ENCODE assay signal across 21 cellular contexts in genomic region chrX:56228914-56229313, GRCh38. TPM values are rescaled to one million over a fixed set of nuclear protein-coding genes. Genes with fewer than 3 reads are reported as not detected.
DNase-seq lines count a peak whose midpoint lies in the region; ATAC-seq and TF ChIP-seq lines count a peak whose summit lies in the region.
"Had no signal": no experiment of that assay in that cellular context is flagged by ENCODE, and none has a peak within 500 bp of the region (broad histone marks: within the 10 kb centered on the region; RNA-seq: fewer than 3 reads in every experiment).

No MANE protein-coding gene starts in this region.

- ATAC-seq in mucosa of descending colon: peak; percentile 82
- ATAC-seq in GM18870 (IDR thresholded peaks at IDR 0.05; ENCODE audit: unreplicated experiment): no peak
- ATAC-seq: activated CD8-positive, alpha-beta memory T cell treated with anti-CD3 and anti-CD28 coated beads, Interleukin-2, amount 10 ng/mL, durations not matched to agents 7 days and 5 days; left lung; right lobe of liver; stimulated activated naive CD8-positive, alpha-beta T cell treated with anti-CD3 and anti-CD28 coated beads, Interleukin-15, amount 100 ng/mL, for 72 hours had no signal

- no peak for DNase-seq in T-helper 2 cell treated with Interferon-gamma antibody and Interleukin-4, amounts not matched to agents 5 μg/mL and 100 μg/mL, for 36 hours (ENCODE audit: low spot score)
- DNase-seq in T-helper 2 cell (no peak), epithelial cell of esophagus (ENCODE audit: low read depth) (peak; percentile 49), mucosa of descending colon (peak in 2 of 3 donors; percentile 36 to 47), uterus (no peak), NOMO-1 treated with DMSO at 0.1 percent for 48 hours (lab: John Stamatoyannopoulos, UW; ENCODE audit: unreplicated experiment) (no peak), NCI-H1417 treated with DMSO at 0.1 percent for 48 hours (lab: John Stamatoyannopoulos, UW) (no peak)
- DNase-seq: 8988T; activated CD4-positive, alpha-beta T cell treated with anti-CD3 and anti-CD28 coated beads for 1 hour; activated CD8-positive, alpha-beta memory T cell treated with anti-CD3 and anti-CD28 coated beads, Interleukin-2, amount 10 ng/mL, durations not matched to agents 7 days and 5 days; activated effector memory CD4-positive, alpha-beta T cell treated with anti-CD3 and anti-CD28 coated beads, Interleukin-2, amount 50 U/mL, for 16 hours; effector memory CD4-positive, alpha-beta T cell; Karpas-422; left lung; NCI-H526 treated with DMSO at 0.1 percent for 48 hours; occipital lobe; right lobe of liver; stimulated activated naive CD8-positive, alpha-beta T cell treated with anti-CD3 and anti-CD28 coated beads, Interleukin-15, amount 100 ng/mL, for 72 hours had no signal

- H3K4me3 ChIP-seq in epithelial cell of esophagus (ENCODE audit: low read length): no peak overlapping the region
- H3K4me3 ChIP-seq in mucosa of descending colon: no peak overlapping the region
- H3K4me3 ChIP-seq in uterus: no peak overlapping the region
- H3K4me3 ChIP-seq: BLaER1 treated with 17β-estradiol and CSF1 and Interleukin-3, amounts not matched to agents 10 nM and 100 nM; left lung; right lobe of liver; SJSA1 had no signal

- peak overlapping the region; percentile 50 to 57 for H3K27ac ChIP-seq in uterus
- H3K27ac ChIP-seq: BLaER1 treated with 17β-estradiol and CSF1 and Interleukin-3, amounts not matched to agents 10 nM and 100 nM; left lung; right lobe of liver; SJSA1 had no signal

- H3K27ac Mint-ChIP-seq in T-helper 2 cell treated with Interferon-gamma antibody and Interleukin-4, amounts not matched to agents 5 μg/mL and 100 μg/mL, for 36 hours: no peak overlapping the region
- H3K27ac Mint-ChIP-seq: activated CD8-positive, alpha-beta memory T cell treated with anti-CD3 and anti-CD28 coated beads, Interleukin-2, amount 10 ng/mL, durations not matched to agents 7 days and 5 days; stimulated activated naive CD8-positive, alpha-beta T cell treated with anti-CD3 and anti-CD28 coated beads, Interleukin-15, amount 100 ng/mL, for 72 hours had no signal

- H3K27me3 ChIP-seq in uterus: no peaks in the 10 kb centered on the region
- H3K27me3 ChIP-seq: right lobe of liver, SJSA1 had no signal

- H3K4me1 ChIP-seq in mucosa of descending colon (ENCODE audit: low read depth) (peaks cover 3% of the 10 kb centered on the region), uterus (no peaks in the 10 kb centered on the region)
- H3K4me1 ChIP-seq: BLaER1 treated with 17β-estradiol and CSF1 and Interleukin-3, amounts not matched to agents 10 nM and 100 nM; left lung; right lobe of liver; SJSA1 had no signal

- H3K4me3 Mint-ChIP-seq in T-helper 2 cell treated with Interferon-gamma antibody and Interleukin-4, amounts not matched to agents 5 μg/mL and 100 μg/mL, for 36 hours: peak overlapping the region; percentile 49
- H3K4me3 Mint-ChIP-seq: activated CD8-positive, alpha-beta memory T cell treated with anti-CD3 and anti-CD28 coated beads, Interleukin-2, amount 10 ng/mL, durations not matched to agents 7 days and 5 days; stimulated activated naive CD8-positive, alpha-beta T cell treated with anti-CD3 and anti-CD28 coated beads, Interleukin-15, amount 100 ng/mL, for 72 hours had no signal

- H3K9me3 ChIP-seq in mucosa of descending colon (no peaks in the 10 kb centered on the region), uterus (no peaks in the 10 kb centered on the region)
- H3K9me3 ChIP-seq: left lung, right lobe of liver, SJSA1 had no signal

- no peaks in the 10 kb centered on the region for H3K36me3 Mint-ChIP-seq in T-helper 2 cell treated with Interferon-gamma antibody and Interleukin-4, amounts not matched to agents 5 μg/mL and 100 μg/mL, for 36 hours (ENCODE audit: low read depth)
- H3K36me3 Mint-ChIP-seq: activated CD8-positive, alpha-beta memory T cell treated with anti-CD3 and anti-CD28 coated beads, Interleukin-2, amount 10 ng/mL, durations not matched to agents 7 days and 5 days had no signal

- no peak for TF ChIP-seq CTCF in epithelial cell of esophagus (IDR thresholded peaks at IDR 0.05; ENCODE audit: insufficient read depth, low read depth, low read length, missing control alignments)
- no peak for TF ChIP-seq CTCF in mucosa of descending colon (IDR thresholded peaks at IDR 0.05)
- no peak for TF ChIP-seq CTCF in uterus (IDR thresholded peaks at IDR 0.05)

- no peaks in the 10 kb centered on the region for H3K36me3 ChIP-seq in mucosa of descending colon (ENCODE audit: low read depth)
- no peaks in the 10 kb centered on the region for H3K36me3 ChIP-seq in uterus
- H3K36me3 ChIP-seq: BLaER1 treated with 17β-estradiol and CSF1 and Interleukin-3, amounts not matched to agents 10 nM and 100 nM; left lung; right lobe of liver; SJSA1 had no signal

- intact Hi-C loops in mucosa of descending colon (cut with DNase I, micrococcal nuclease) (no loop called here), uterus (cut with DNase I; ENCODE audit: low total_unique reads) (no loop called here)

- H3K9me3 Mint-ChIP-seq in T-helper 2 cell treated with Interferon-gamma antibody and Interleukin-4, amounts not matched to agents 5 μg/mL and 100 μg/mL, for 36 hours: no peaks in the 10 kb centered on the region
- H3K9me3 Mint-ChIP-seq: stimulated activated naive CD8-positive, alpha-beta T cell treated with anti-CD3 and anti-CD28 coated beads, Interleukin-15, amount 100 ng/mL, for 72 hours had no signal

- H3K4me1 Mint-ChIP-seq in T-helper 2 cell treated with Interferon-gamma antibody and Interleukin-4, amounts not matched to agents 5 μg/mL and 100 μg/mL, for 36 hours (ENCODE audit: low read depth): peaks cover 20% of the 10 kb centered on the region

- no peak for TF ChIP-seq POLR2A in uterus (IDR thresholded peaks at IDR 0.05)

- peaks cover 7% of the 10 kb centered on the region for H3K27me3 Mint-ChIP-seq in T-helper 2 cell treated with Interferon-gamma antibody and Interleukin-4, amounts not matched to agents 5 μg/mL and 100 μg/mL, for 36 hours (ENCODE audit: low read depth)

RNA-seq across cellular contexts. Expression of gene KLF8, which starts 3.2 kb away (rescaled TPM):
- total RNA-seq in mucosa of descending colon (1 to 10 TPM; 3.0 to 9.2 (median 6.5) TPM), uterus (10 to 100 TPM; 11.5 to 44.7 (median 27.6) TPM)

Comparison
In these comparisons a context has a peak if more than half of its experiments do, and no peak if none do; other contexts are left out.
1. DNase-seq: peak in epithelial cell of esophagus (single experiment) and mucosa of descending colon (2 of 3); none in T-helper 2 cell treated with Interferon-gamma antibody and Interleukin-4, amounts not matched to agents 5 μg/mL and 100 μg/mL, for 36 hours (single experiment), T-helper 2 cell (0 of 5), uterus (0 of 2), NOMO-1 treated with DMSO at 0.1 percent for 48 hours (single experiment) and NCI-H1417 treated with DMSO at 0.1 percent for 48 hours (single experiment).